Comparison of ENCODE assay signal across 24 cellular contexts in the genomic region with DNA sequence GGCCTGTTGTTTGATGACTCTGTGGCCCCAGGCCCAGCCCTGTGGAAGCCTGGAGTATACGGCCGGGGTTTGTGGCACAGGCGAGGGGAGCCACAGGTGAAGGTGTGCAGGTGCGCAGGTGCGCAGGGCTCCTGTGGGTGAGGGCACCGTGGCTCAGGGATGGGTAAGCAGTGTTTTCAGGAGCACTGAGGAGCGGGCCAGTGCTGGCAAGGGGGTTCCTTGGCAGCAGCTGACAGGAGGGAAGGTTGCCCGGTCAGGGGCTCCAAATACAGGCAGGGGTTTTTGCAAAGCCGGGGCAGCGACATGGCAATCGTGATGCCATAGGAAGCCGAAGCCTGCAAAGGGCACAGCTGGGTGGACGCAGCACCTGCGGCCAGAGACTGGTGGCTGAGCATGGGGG.
"Had no signal": no experiment of that assay in that cellular context is flagged by ENCODE, and none has a peak within 500 bp of the region (broad histone marks: within the 10 kb centered on the region; RNA-seq: fewer than 3 reads in every experiment).

No MANE protein-coding gene starts in this region.

- H3K4me2 ChIP-seq: SK-N-SH had no signal

- H3K27ac ChIP-seq: ascending aorta, body of pancreas had no signal

- DNase-seq: activated CD4-positive, alpha-beta T cell treated with anti-CD3 and anti-CD28 coated beads for 4 hours; activated CD8-positive, alpha-beta memory T cell treated with anti-CD3 and anti-CD28 coated beads, Interleukin-2, amount 50 U/mL, for 48 hours; activated CD8-positive, alpha-beta T cell treated with anti-CD3 and anti-CD28 coated beads, Interleukin-2, amount 10 ng/mL, durations not matched to agents 7 days and 5 days; activated naive CD4-positive, alpha-beta T cell treated with Interleukin-2 at 50 U/mL for 16 hours; activated naive CD8-positive, alpha-beta T cell treated with anti-CD3 and anti-CD28 coated beads, Interleukin-2, amount 50 U/mL, for 24 hours; activated T-cell treated with anti-CD3 and anti-CD28 coated beads, Interleukin-2, amount 50 U/mL, for 1 hour; amniotic stem cell; central memory CD4-positive, alpha-beta T cell; KG1; NCI-H1092; NCI-H1417; NCI-H2029; NCI-H345; NCI-H510A; NCI-H526 treated with DMSO at 0.1 percent for 48 hours; OCI-M1; RPMI8226; SK-N-SH; T-helper 1 cell had no signal

- H3K4me1 ChIP-seq: ascending aorta had no signal

- H3K27me3 ChIP-seq: ascending aorta, body of pancreas had no signal

- H3K9me3 ChIP-seq: ascending aorta, body of pancreas, SK-N-SH had no signal

- ATAC-seq: activated CD4-positive, CD25-positive, alpha-beta regulatory T cell treated with anti-CD3 and anti-CD28 coated beads, Interleukin-2, amount 50 U/mL, for 24 hours; activated CD8-positive, alpha-beta T cell treated with anti-CD3 and anti-CD28 coated beads, Interleukin-2, amount 10 ng/mL, durations not matched to agents 7 days and 5 days; activated naive CD4-positive, alpha-beta T cell treated with anti-CD3 and anti-CD28 coated beads, Interleukin-2, amount 50 U/mL, for 72 hours; activated naive CD8-positive, alpha-beta T cell treated with anti-CD3 and anti-CD28 coated beads, Interleukin-2, amount 50 U/mL, for 24 hours; body of pancreas; Panc1 had no signal

- H3K4me3 ChIP-seq: ascending aorta, body of pancreas had no signal
